15 cellular contexts compared by ENCODE assay signal in genomic region chr2:217000406-217000805, GRCh38.
"Had no signal": no experiment of that assay in that cellular context is flagged by ENCODE, and none has a peak within 500 bp of the region (broad histone marks: within the 10 kb centered on the region; RNA-seq: fewer than 3 reads in every experiment).

No MANE protein-coding gene starts in this region.

- FAIRE-seq: colon had no signal

- H3K27me3 ChIP-seq: sigmoid colon had no signal

- H3K27ac ChIP-seq: sigmoid colon had no signal

- H3K9me3 ChIP-seq: sigmoid colon had no signal

- H3K36me3 ChIP-seq: sigmoid colon had no signal

- H3K4me3 ChIP-seq: lung, sigmoid colon had no signal

- DNase-seq: activated CD4-positive, alpha-beta T cell treated with anti-CD3 and anti-CD28 coated beads, Interleukin-2, amount 10 ng/mL, durations not matched to agents 7 days and 5 days; activated CD8-positive, alpha-beta T cell treated with anti-CD3 and anti-CD28 coated beads, Interleukin-2, amount 10 ng/mL, durations not matched to agents 7 days and 5 days; activated naive CD4-positive, alpha-beta T cell treated with anti-CD3 and anti-CD28 coated beads, Interleukin-2, amount 10 ng/mL, durations not matched to agents 7 days and 5 days; activated naive CD8-positive, alpha-beta T cell treated with anti-CD3 and anti-CD28 coated beads, Interleukin-2, amount 50 U/mL, for 24 hours; activated T-cell treated with anti-CD3 and anti-CD28 coated beads, Interleukin-2, amount 50 U/mL, for 4 hours; anterior cingulate cortex; caudate nucleus; foreskin melanocyte; glutamatergic neuron; hippocampal formation; left cardiac atrium; sigmoid colon; stimulated activated CD4-positive, alpha-beta T cell treated with anti-CD3 and anti-CD28 coated beads, Interleukin-4, amount 100 ng/mL, for 24 hours had no signal
